ENCODE assay signal across 25 cellular contexts in the genomic region with DNA sequence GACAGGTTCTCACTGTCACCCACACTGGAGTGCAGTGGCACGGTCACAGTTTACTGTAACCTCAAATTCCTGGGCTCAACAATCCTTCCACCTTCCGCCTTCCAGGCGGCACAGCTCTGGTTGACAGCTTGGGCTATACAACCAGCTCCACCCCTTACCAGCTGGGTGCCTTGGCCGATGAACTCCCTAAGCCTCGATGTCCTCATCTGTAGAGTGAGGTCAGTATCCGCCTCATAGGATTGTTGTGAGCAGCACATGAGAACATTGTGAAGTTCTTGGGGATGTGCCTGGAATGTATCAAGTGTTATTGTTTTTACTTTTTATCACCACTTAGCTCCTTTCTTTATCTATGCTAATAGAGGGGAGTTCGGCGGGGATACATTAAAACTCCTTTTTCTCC. TPM values are rescaled to one million over a fixed set of nuclear protein-coding genes. Genes with fewer than 3 reads are reported as not detected.
"Had no signal": no experiment of that assay in that cellular context is flagged by ENCODE, and none has a peak within 500 bp of the region (broad histone marks: within the 10 kb centered on the region; RNA-seq: fewer than 3 reads in every experiment).

No MANE protein-coding gene starts in this region.

- H3K4me3 ChIP-seq: colonic mucosa, dorsolateral prefrontal cortex, lower lobe of right lung, neural progenitor cell, stomach, suprapubic skin, transverse colon, uterus had no signal

- H2AFZ ChIP-seq: neural progenitor cell had no signal

- DNase-seq: activated B cell treated with CpG ODN at 0.5 μM for 24 hours; activated CD4-positive, alpha-beta T cell treated with anti-CD3 and anti-CD28 coated beads for 36 hours; activated CD4-positive, alpha-beta T cell treated with anti-CD3 and anti-CD28 coated beads, Interleukin-2, amount 50 U/mL, for 48 hours; activated CD8-positive, alpha-beta memory T cell treated with anti-CD3 and anti-CD28 coated beads, Interleukin-2, amount 50 U/mL, for 48 hours; activated naive CD4-positive, alpha-beta T cell treated with Interleukin-2 at 50 U/mL for 16 hours; activated T-cell treated with anti-CD3 and anti-CD28 coated beads, Interleukin-2, amount 50 U/mL, for 4 hours; colonic mucosa; dorsolateral prefrontal cortex; effector memory CD8-positive, alpha-beta T cell; foreskin keratinocyte; kidney; lower lobe of right lung; naive thymus-derived CD8-positive, alpha-beta T cell; posterior cingulate gyrus; small intestine; stimulated activated CD4-positive, alpha-beta T cell treated with anti-CD3 and anti-CD28 coated beads, Interleukin-15, amount 100 ng/mL, for 24 hours; stomach; T1000; transverse colon; uterus had no signal

- H3K4me1 ChIP-seq: colonic mucosa, foreskin keratinocyte, neural progenitor cell, suprapubic skin, transverse colon, uterus had no signal

- H3K9ac ChIP-seq: neural progenitor cell had no signal

- H3K27ac ChIP-seq: colonic mucosa, dorsolateral prefrontal cortex, foreskin keratinocyte, lower lobe of right lung, neural progenitor cell, stomach, suprapubic skin, transverse colon, uterus had no signal

- H3K36me3 ChIP-seq: colonic mucosa, lower lobe of right lung, neural progenitor cell, stomach, suprapubic skin, transverse colon, uterus had no signal

- H3K9me3 ChIP-seq: colonic mucosa, lower lobe of right lung, stomach, suprapubic skin, transverse colon, uterus had no signal

- H3K4me2 ChIP-seq: neural progenitor cell had no signal

- ATAC-seq: activated CD4-positive, alpha-beta T cell treated with anti-CD3 and anti-CD28 coated beads for 36 hours; activated T-cell treated with anti-CD3 and anti-CD28 coated beads, Interleukin-2, amount 50 U/mL, for 4 hours; effector memory CD8-positive, alpha-beta T cell; esophagus mucosa; foreskin keratinocyte; lower lobe of right lung; naive thymus-derived CD8-positive, alpha-beta T cell; sciatic nerve; stimulated activated memory B cell treated with anti-CD40 and anti-IgM and Interleukin-4, amounts not matched to agents 10 μg/mL and 1 μg/mL and 100 μg/mL, for 72 hours had no signal

- H3K27me3 ChIP-seq: colonic mucosa, dorsolateral prefrontal cortex, neural progenitor cell, suprapubic skin, uterus had no signal

RNA-seq across cellular contexts. Expression of gene UCHL1, which starts 23.3 kb away (rescaled TPM):
- polyA plus RNA-seq: naive thymus-derived CD8-positive, alpha-beta T cell had no signal
